In the genomic region with DNA sequence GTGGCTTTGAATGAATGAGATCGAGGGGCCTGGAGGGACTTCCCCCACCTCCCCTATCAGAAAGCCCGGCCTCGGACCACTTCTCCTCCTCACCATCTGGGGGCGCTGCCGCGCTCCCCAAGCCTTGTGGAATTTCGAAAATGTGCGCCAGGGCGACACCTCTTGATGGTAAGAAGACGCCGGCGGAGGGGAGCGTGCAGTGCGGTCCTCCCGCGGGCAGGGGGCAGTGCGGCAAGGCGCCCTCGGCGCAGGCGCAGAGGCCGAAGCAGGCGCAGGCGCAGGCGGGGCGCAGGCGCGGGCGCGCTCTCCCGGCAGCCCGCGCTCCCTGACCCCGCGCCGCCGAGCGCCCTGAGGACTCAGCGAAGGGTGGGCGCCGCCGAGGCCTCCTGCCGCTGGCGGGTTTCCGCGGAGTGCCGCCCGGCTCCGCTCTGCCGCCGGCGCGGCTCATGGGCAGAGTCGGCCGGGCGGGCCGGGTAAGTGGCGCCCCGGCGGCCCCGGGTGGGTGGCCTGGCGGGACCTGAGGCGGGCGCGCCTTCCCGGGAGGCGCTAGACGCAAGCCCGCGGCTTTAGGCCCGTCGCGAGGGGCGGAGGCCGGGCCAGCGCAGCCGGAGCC, we compare ENCODE assay signal across 1 cellular context.
TF ChIP-seq lines count a peak whose summit lies in the region.

A gene with protein sequence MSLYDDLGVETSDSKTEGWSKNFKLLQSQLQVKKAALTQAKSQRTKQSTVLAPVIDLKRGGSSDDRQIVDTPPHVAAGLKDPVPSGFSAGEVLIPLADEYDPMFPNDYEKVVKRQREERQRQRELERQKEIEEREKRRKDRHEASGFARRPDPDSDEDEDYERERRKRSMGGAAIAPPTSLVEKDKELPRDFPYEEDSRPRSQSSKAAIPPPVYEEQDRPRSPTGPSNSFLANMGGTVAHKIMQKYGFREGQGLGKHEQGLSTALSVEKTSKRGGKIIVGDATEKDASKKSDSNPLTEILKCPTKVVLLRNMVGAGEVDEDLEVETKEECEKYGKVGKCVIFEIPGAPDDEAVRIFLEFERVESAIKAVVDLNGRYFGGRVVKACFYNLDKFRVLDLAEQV (plus strand): TSS at position 314 of the 613 bp plus-strand sequence. CDS start 8,032 bp downstream, outside the sequence.

TF ChIP-seq in K562, 482 proteins besides CTCF, POLR2A, EP300 and RAD21 (continued from another document and continues in another):
- TF ChIP-seq L3MBTL2 (IDR thresholded peaks at IDR 0.05): peak; percentile 50
- TF ChIP-seq POLR3G (IDR thresholded peaks at IDR 0.05; ENCODE audit: extremely low read depth, insufficient read length, insufficient replicate concordance): no peak
- TF ChIP-seq, protein P1, sequence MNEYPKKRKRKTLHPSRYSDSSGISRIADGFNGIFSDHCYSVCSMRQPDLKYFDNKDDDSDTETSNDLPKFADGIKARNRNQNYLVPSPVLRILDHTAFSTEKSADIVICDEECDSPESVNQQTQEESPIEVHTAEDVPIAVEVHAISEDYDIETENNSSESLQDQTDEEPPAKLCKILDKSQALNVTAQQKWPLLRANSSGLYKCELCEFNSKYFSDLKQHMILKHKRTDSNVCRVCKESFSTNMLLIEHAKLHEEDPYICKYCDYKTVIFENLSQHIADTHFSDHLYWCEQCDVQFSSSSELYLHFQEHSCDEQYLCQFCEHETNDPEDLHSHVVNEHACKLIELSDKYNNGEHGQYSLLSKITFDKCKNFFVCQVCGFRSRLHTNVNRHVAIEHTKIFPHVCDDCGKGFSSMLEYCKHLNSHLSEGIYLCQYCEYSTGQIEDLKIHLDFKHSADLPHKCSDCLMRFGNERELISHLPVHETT (CRISPR knock-in tag; conservative IDR thresholded peaks at IDR 0.05 in 1 of 2, IDR thresholded peaks at IDR 0.05 in 1 of 2): peak; percentile 22 to 63; a peak in 1 of 4 replicates
- TF ChIP-seq MYBL2 (IDR thresholded peaks at IDR 0.05; ENCODE audit: low read depth): peak; percentile 74
- no peak for TF ChIP-seq MYBL2 (CRISPR knock-in tag; IDR thresholded peaks at IDR 0.05; ENCODE audit: borderline replicate concordance)
- TF ChIP-seq PHB (CRISPR knock-in tag; IDR thresholded peaks at IDR 0.05): no peak
- 0 out of 2 replicates have a peak, but pooled peaks have one; percentile 47 for TF ChIP-seq PML (IDR thresholded peaks at IDR 0.05; ENCODE audit: low read length)
- peak; percentile 81 for TF ChIP-seq MYC (IDR thresholded peaks at IDR 0.05; ENCODE audit: low read depth, low read length)
- no peak for TF ChIP-seq MYC (CRISPR knock-in tag; IDR thresholded peaks at IDR 0.05; ENCODE audit: borderline replicate concordance, low read depth)
- TF ChIP-seq RBBP5 (IDR thresholded peaks at IDR 0.05; ENCODE audit: borderline replicate concordance, insufficient read depth, low read length, poor library complexity, severe bottlenecking): peak; percentile 93
- TF ChIP-seq KAT7 (CRISPR knock-in tag; IDR thresholded peaks at IDR 0.05; ENCODE audit: borderline replicate concordance): no peak; the same call in 1 of the 2 replicates
- TF ChIP-seq ZNF57 (CRISPR knock-in tag; IDR thresholded peaks at IDR 0.05): no peak
- peak; percentile 8 to 77; a peak in 2 of 4 replicates for TF ChIP-seq SIN3A (IDR thresholded peaks at IDR 0.05; ENCODE audit: borderline replicate concordance in 2 of 2, control insufficient read depth in 1 of 2, low read depth in 2 of 2, low read length in 2 of 2)
- TF ChIP-seq KDM2B (CRISPR knock-in tag; IDR thresholded peaks at IDR 0.05): no peak
- no peak for TF ChIP-seq ZFP1 (CRISPR knock-in tag; IDR thresholded peaks at IDR 0.05)
- no peak for TF ChIP-seq GABPB2 (CRISPR knock-in tag; conservative IDR thresholded peaks at IDR 0.05)
- TF ChIP-seq NUFIP1 (IDR thresholded peaks at IDR 0.05; ENCODE audit: partially characterized antibody): peak; percentile 60
- peak; percentile 30; the same call in 1 of the 2 replicates for TF ChIP-seq STAT5A (IDR thresholded peaks at IDR 0.05; ENCODE audit: borderline replicate concordance, low read length)
- TF ChIP-seq ZNF79 (CRISPR knock-in tag; IDR thresholded peaks at IDR 0.05; ENCODE audit: low read depth): no peak
- TF ChIP-seq, protein P2, sequence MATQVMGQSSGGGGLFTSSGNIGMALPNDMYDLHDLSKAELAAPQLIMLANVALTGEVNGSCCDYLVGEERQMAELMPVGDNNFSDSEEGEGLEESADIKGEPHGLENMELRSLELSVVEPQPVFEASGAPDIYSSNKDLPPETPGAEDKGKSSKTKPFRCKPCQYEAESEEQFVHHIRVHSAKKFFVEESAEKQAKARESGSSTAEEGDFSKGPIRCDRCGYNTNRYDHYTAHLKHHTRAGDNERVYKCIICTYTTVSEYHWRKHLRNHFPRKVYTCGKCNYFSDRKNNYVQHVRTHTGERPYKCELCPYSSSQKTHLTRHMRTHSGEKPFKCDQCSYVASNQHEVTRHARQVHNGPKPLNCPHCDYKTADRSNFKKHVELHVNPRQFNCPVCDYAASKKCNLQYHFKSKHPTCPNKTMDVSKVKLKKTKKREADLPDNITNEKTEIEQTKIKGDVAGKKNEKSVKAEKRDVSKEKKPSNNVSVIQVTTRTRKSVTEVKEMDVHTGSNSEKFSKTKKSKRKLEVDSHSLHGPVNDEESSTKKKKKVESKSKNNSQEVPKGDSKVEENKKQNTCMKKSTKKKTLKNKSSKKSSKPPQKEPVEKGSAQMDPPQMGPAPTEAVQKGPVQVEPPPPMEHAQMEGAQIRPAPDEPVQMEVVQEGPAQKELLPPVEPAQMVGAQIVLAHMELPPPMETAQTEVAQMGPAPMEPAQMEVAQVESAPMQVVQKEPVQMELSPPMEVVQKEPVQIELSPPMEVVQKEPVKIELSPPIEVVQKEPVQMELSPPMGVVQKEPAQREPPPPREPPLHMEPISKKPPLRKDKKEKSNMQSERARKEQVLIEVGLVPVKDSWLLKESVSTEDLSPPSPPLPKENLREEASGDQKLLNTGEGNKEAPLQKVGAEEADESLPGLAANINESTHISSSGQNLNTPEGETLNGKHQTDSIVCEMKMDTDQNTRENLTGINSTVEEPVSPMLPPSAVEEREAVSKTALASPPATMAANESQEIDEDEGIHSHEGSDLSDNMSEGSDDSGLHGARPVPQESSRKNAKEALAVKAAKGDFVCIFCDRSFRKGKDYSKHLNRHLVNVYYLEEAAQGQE (CRISPR knock-in tag; IDR thresholded peaks at IDR 0.05; ENCODE audit: low read depth): peak; percentile 64; the same call in 1 of the 2 replicates
- no peak for TF ChIP-seq TRIM24 (IDR thresholded peaks at IDR 0.05)
- TF ChIP-seq, protein P3, sequence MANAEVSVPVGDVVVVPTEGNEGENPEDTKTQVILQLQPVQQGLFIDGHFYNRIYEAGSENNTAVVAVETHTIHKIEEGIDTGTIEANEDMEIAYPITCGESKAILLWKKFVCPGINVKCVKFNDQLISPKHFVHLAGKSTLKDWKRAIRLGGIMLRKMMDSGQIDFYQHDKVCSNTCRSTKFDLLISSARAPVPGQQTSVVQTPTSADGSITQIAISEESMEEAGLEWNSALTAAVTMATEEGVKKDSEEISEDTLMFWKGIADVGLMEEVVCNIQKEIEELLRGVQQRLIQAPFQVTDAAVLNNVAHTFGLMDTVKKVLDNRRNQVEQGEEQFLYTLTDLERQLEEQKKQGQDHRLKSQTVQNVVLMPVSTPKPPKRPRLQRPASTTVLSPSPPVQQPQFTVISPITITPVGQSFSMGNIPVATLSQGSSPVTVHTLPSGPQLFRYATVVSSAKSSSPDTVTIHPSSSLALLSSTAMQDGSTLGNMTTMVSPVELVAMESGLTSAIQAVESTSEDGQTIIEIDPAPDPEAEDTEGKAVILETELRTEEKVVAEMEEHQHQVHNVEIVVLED (CRISPR knock-in tag; IDR thresholded peaks at IDR 0.05): peak; percentile 63; the same call in 1 of the 2 replicates
- 0 out of 2 replicates have a peak, but pooled peaks have one; percentile 61 for TF ChIP-seq ERF (CRISPR knock-in tag; IDR thresholded peaks at IDR 0.05)
- TF ChIP-seq, protein P4, sequence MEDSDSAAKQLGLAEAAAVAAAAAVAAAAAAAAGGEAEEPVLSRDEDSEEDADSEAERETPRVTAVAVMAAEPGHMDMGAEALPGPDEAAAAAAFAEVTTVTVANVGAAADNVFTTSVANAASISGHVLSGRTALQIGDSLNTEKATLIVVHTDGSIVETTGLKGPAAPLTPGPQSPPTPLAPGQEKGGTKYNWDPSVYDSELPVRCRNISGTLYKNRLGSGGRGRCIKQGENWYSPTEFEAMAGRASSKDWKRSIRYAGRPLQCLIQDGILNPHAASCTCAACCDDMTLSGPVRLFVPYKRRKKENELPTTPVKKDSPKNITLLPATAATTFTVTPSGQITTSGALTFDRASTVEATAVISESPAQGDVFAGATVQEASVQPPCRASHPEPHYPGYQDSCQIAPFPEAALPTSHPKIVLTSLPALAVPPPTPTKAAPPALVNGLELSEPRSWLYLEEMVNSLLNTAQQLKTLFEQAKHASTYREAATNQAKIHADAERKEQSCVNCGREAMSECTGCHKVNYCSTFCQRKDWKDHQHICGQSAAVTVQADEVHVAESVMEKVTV (CRISPR knock-in tag; IDR thresholded peaks at IDR 0.05): peak; percentile 80
- TF ChIP-seq TRIM28 (IDR thresholded peaks at IDR 0.05): no peak
- no peak for TF ChIP-seq KLF6 (CRISPR knock-in tag; IDR thresholded peaks at IDR 0.05; ENCODE audit: borderline replicate concordance)
- no peak for TF ChIP-seq ZNF589 (CRISPR knock-in tag; IDR thresholded peaks at IDR 0.05; ENCODE audit: low read depth)
- no peak for TF ChIP-seq BRD4 (IDR thresholded peaks at IDR 0.05)
- TF ChIP-seq NCOR1 (IDR thresholded peaks at IDR 0.05): peak; percentile 58
- TF ChIP-seq TCF3 (CRISPR knock-in tag; IDR thresholded peaks at IDR 0.05): peak; percentile 45
- TF ChIP-seq, protein P5, sequence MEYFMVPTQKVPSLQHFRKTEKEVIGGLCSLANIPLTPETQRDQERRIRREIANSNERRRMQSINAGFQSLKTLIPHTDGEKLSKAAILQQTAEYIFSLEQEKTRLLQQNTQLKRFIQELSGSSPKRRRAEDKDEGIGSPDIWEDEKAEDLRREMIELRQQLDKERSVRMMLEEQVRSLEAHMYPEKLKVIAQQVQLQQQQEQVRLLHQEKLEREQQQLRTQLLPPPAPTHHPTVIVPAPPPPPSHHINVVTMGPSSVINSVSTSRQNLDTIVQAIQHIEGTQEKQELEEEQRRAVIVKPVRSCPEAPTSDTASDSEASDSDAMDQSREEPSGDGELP (CRISPR knock-in tag; IDR thresholded peaks at IDR 0.05; ENCODE audit: borderline replicate concordance): peak; percentile 82; the same call in 1 of the 2 replicates
- TF ChIP-seq RHOXF2B (CRISPR knock-in tag; conservative IDR thresholded peaks at IDR 0.05): no peak
- no peak for TF ChIP-seq ZNF561 (CRISPR knock-in tag; conservative IDR thresholded peaks at IDR 0.05)
- TF ChIP-seq CBX3 (IDR thresholded peaks at IDR 0.05; ENCODE audit: borderline replicate concordance in 1 of 2, low read length in 2 of 2): peak in 1 of 2 experiments; percentile 81; a peak in 1 of 3 replicates
- no peak for TF ChIP-seq HDGF (IDR thresholded peaks at IDR 0.05)
- no peak for TF ChIP-seq TCF7 (IDR thresholded peaks at IDR 0.05; ENCODE audit: borderline replicate concordance)
- no peak for TF ChIP-seq MXI1 (IDR thresholded peaks at IDR 0.05; ENCODE audit: low read depth, low read length)
- peak; percentile 35 to 77; a peak in 3 of 4 replicates for TF ChIP-seq NONO (IDR thresholded peaks at IDR 0.05; ENCODE audit: low read depth in 2 of 2, low read length in 1 of 2)
- TF ChIP-seq NFE2 (IDR thresholded peaks at IDR 0.05; ENCODE audit: low read depth): 0 out of 2 replicates have a peak, but pooled peaks have one; percentile 4
- TF ChIP-seq, protein P6, sequence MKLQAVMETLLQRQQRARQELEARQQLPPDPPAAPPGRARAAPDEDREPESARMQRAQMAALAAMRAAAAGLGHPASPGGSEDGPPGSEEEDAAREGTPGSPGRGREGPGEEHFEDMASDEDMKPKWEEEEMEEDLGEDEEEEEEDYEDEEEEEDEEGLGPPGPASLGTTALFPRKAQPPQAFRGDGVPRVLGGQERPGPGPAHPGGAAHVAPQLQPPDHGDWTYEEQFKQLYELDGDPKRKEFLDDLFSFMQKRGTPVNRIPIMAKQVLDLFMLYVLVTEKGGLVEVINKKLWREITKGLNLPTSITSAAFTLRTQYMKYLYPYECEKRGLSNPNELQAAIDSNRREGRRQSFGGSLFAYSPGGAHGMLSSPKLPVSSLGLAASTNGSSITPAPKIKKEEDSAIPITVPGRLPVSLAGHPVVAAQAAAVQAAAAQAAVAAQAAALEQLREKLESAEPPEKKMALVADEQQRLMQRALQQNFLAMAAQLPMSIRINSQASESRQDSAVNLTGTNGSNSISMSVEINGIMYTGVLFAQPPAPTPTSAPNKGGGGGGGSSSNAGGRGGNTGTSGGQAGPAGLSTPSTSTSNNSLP (IDR thresholded peaks at IDR 0.05; ENCODE audit: borderline replicate concordance, low read depth, low read length): 0 out of 2 replicates have a peak, but pooled peaks have one; percentile 16
- peak; percentile 59; the same call in 1 of the 2 replicates for TF ChIP-seq ZNF644 (tag; IDR thresholded peaks at IDR 0.05; ENCODE audit: low read depth)
- TF ChIP-seq RBM25 (IDR thresholded peaks at IDR 0.05; ENCODE audit: low read depth, low read length, severe bottlenecking): peak; percentile 10
- TF ChIP-seq THRAP3 (IDR thresholded peaks at IDR 0.05; ENCODE audit: borderline replicate concordance): no peak
- TF ChIP-seq KDM1A (IDR thresholded peaks at IDR 0.05): no peak
- TF ChIP-seq CREM (IDR thresholded peaks at IDR 0.05; ENCODE audit: low read depth): peak; percentile 78
- no peak for TF ChIP-seq XRCC4 (IDR thresholded peaks at IDR 0.05; ENCODE audit: extremely low read depth, insufficient read depth, insufficient read length)
- TF ChIP-seq, protein P7, sequence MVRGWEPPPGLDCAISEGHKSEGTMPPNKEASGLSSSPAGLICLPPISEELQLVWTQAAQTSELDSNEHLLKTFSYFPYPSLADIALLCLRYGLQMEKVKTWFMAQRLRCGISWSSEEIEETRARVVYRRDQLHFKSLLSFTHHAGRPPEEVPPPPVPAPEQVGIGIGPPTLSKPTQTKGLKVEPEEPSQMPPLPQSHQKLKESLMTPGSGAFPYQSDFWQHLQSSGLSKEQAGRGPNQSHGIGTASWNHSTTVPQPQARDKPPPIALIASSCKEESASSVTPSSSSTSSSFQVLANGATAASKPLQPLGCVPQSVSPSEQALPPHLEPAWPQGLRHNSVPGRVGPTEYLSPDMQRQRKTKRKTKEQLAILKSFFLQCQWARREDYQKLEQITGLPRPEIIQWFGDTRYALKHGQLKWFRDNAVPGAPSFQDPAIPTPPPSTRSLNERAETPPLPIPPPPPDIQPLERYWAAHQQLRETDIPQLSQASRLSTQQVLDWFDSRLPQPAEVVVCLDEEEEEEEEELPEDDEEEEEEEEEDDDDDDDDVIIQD (CRISPR knock-in tag; IDR thresholded peaks at IDR 0.05): no peak
- TF ChIP-seq SIN3B (IDR thresholded peaks at IDR 0.05; ENCODE audit: low read depth): peak; percentile 83
- TF ChIP-seq, protein P8, sequence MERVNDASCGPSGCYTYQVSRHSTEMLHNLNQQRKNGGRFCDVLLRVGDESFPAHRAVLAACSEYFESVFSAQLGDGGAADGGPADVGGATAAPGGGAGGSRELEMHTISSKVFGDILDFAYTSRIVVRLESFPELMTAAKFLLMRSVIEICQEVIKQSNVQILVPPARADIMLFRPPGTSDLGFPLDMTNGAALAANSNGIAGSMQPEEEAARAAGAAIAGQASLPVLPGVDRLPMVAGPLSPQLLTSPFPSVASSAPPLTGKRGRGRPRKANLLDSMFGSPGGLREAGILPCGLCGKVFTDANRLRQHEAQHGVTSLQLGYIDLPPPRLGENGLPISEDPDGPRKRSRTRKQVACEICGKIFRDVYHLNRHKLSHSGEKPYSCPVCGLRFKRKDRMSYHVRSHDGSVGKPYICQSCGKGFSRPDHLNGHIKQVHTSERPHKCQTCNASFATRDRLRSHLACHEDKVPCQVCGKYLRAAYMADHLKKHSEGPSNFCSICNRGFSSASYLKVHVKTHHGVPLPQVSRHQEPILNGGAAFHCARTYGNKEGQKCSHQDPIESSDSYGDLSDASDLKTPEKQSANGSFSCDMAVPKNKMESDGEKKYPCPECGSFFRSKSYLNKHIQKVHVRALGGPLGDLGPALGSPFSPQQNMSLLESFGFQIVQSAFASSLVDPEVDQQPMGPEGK (CRISPR knock-in tag; IDR thresholded peaks at IDR 0.05; ENCODE audit: borderline replicate concordance): no peak
